Comparison of ENCODE assay signal across 22 cellular contexts in the genomic region with DNA sequence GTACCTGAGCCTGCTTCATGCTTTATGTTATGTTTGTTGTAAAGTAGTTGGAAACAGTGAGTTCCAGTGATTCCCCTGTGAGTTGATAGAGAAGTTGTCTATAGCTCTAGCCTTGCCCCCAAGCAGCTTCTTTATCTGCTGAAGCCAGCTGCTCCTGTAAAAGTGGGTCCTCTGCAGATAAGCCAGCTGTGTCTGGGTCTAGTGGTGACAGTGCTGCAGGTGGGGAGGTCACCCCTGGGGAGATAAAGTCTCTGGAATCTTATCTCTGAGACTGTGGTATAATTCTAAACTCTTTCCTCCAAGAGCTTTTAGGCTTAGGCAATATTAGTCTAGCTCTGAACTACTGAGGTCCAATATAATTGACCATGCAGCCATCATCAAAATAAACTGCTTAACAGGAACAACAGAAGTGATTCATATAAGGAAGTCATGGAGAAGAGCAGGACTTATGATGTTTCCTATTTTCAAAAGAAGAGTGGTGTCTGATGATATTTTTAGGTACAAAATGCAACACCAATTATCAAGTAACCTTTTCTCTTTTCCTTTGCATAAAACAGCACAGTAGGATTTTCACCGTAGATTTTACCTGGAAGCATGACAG. TPM values are rescaled to one million over a fixed set of nuclear protein-coding genes. Genes with fewer than 3 reads are reported as not detected.
"Had no signal": no experiment of that assay in that cellular context is flagged by ENCODE, and none has a peak within 500 bp of the region (broad histone marks: within the 10 kb centered on the region; RNA-seq: fewer than 3 reads in every experiment).

No MANE protein-coding gene starts in this region.

- H3K4me3 Mint-ChIP-seq: activated CD4-positive, alpha-beta memory T cell treated with anti-CD3 and anti-CD28 coated beads, Interleukin-2, amount 10 ng/mL, durations not matched to agents 7 days and 5 days; activated CD4-positive, alpha-beta T cell treated with anti-CD3 and anti-CD28 coated beads for 36 hours; activated naive CD8-positive, alpha-beta T cell; immature natural killer cell; mesothelial cell of epicardium; nephron progenitor cell had no signal

- H3K4me1 ChIP-seq: body of pancreas, lower lobe of right lung, tibial nerve, uterus had no signal

- H3K4me1 Mint-ChIP-seq: immature natural killer cell had no signal

- H3K9me3 Mint-ChIP-seq: activated CD4-positive, alpha-beta memory T cell treated with anti-CD3 and anti-CD28 coated beads, Interleukin-2, amount 10 ng/mL, durations not matched to agents 7 days and 5 days; immature natural killer cell; nephron progenitor cell had no signal

- H3K27me3 Mint-ChIP-seq: activated CD4-positive, alpha-beta memory T cell treated with anti-CD3 and anti-CD28 coated beads, Interleukin-2, amount 10 ng/mL, durations not matched to agents 7 days and 5 days; activated CD4-positive, alpha-beta T cell treated with anti-CD3 and anti-CD28 coated beads for 36 hours; activated naive CD8-positive, alpha-beta T cell had no signal

- H3K4me3 ChIP-seq: body of pancreas, coronary artery, lower lobe of right lung, tibial nerve, uterus had no signal

- H3K9me3 ChIP-seq: body of pancreas, lower lobe of right lung, tibial nerve, uterus had no signal

- H3K27me3 ChIP-seq: body of pancreas, tibial nerve, uterus had no signal

- H3K27ac Mint-ChIP-seq: activated CD4-positive, alpha-beta memory T cell treated with anti-CD3 and anti-CD28 coated beads, Interleukin-2, amount 10 ng/mL, durations not matched to agents 7 days and 5 days; activated CD4-positive, alpha-beta T cell treated with anti-CD3 and anti-CD28 coated beads for 36 hours; activated naive CD8-positive, alpha-beta T cell; immature natural killer cell; mesothelial cell of epicardium had no signal

- ATAC-seq: activated CD4-positive, alpha-beta T cell treated with anti-CD3 and anti-CD28 coated beads for 36 hours; body of pancreas; lower lobe of right lung had no signal

- H3K36me3 ChIP-seq: uterus had no signal

- DNase-seq: activated CD4-positive, alpha-beta memory T cell treated with anti-CD3 and anti-CD28 coated beads, Interleukin-2, amount 10 ng/mL, durations not matched to agents 7 days and 5 days; activated CD4-positive, alpha-beta T cell treated with anti-CD3 and anti-CD28 coated beads for 36 hours; activated CD8-positive, alpha-beta memory T cell treated with anti-CD3 and anti-CD28 coated beads, Interleukin-2, amount 50 U/mL, for 4 hours; activated gamma-delta T cell treated with Interleukin-2 at 50 U/mL for 16 hours; activated T-cell treated with anti-CD3 and anti-CD28 coated beads, Interleukin-2, amount 50 U/mL, for 48 hours; amniotic stem cell; body of pancreas; central memory CD4-positive, alpha-beta T cell; effector CD4-positive, alpha-beta T cell; foreskin melanocyte; immature natural killer cell; lower lobe of right lung; nephron progenitor cell; occipital lobe; stimulated activated CD4-positive, alpha-beta T cell treated with anti-CD3 and anti-CD28 coated beads, Interleukin-2, amount 100 ng/mL, for 48 hours; stimulated activated naive CD4-positive, alpha-beta T cell; T-helper 9 cell; uterus had no signal

- H3K27ac ChIP-seq: body of pancreas, coronary artery, lower lobe of right lung, tibial nerve, uterus had no signal

RNA-seq across cellular contexts. Expression of gene TMEM217, which starts 44.2 kb away (rescaled TPM):
- total RNA-seq: body of pancreas had no signal
